Comparison of ENCODE assay signal across 34 cellular contexts in the genomic region with DNA sequence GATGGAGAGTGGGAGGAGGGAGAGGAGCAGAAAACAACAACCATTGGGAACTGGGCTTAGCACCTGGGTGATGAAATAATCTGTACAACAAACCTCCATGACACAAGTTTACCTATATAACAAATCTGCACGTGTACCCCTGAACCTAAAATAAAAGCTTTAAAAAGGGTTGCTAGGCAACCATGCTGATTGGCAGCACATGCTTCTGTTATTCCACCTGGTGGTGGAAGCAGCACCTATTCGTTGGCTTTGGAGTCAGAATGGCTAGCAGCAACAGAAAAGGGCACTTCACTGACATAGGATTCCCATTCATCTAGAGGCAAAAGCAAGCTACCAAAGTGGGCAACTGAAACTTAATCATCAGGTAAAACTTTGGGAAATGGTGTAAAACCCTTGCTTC. TPM values are rescaled to one million over a fixed set of nuclear protein-coding genes. Genes with fewer than 3 reads are reported as not detected.
"Had no signal": no experiment of that assay in that cellular context is flagged by ENCODE, and none has a peak within 500 bp of the region (broad histone marks: within the 10 kb centered on the region; RNA-seq: fewer than 3 reads in every experiment).

No MANE protein-coding gene starts in this region.

- H3K36me3 ChIP-seq: adrenal gland, gastrocnemius medialis, neutrophil, uterus had no signal

- H3K36me3 Mint-ChIP-seq: activated CD4-positive, alpha-beta memory T cell treated with anti-CD3 and anti-CD28 coated beads for 36 hours; activated naive CD8-positive, alpha-beta T cell treated with anti-CD3 and anti-CD28 coated beads for 36 hours; mesothelial cell of epicardium; naive B cell; stimulated activated effector memory CD8-positive, alpha-beta T cell treated with anti-CD3 and anti-CD28 coated beads, Interleukin-12 subunit alpha, Interleukin-12 subunit beta, amount 100 ng/mL, for 72 hours; type B pancreatic cell had no signal

- H3K27me3 ChIP-seq: adrenal gland, body of pancreas, gastrocnemius medialis, neutrophil, uterus had no signal

- H3K9me3 ChIP-seq: adrenal gland, body of pancreas, gastrocnemius medialis, neutrophil, uterus had no signal

- FAIRE-seq: TTC549 had no signal

- H3K4me1 ChIP-seq: adrenal gland, gastrocnemius medialis, uterus had no signal

- H3K4me3 Mint-ChIP-seq: activated CD4-positive, alpha-beta memory T cell treated with anti-CD3 and anti-CD28 coated beads for 36 hours; activated CD4-positive, alpha-beta T cell treated with anti-CD3 and anti-CD28 coated beads, Interleukin-2, amount 10 ng/mL, durations not matched to agents 24 days and 14 days; activated naive CD4-positive, alpha-beta T cell treated with anti-CD3 and anti-CD28 coated beads for 36 hours; activated naive CD8-positive, alpha-beta T cell treated with anti-CD3 and anti-CD28 coated beads for 36 hours; activated T-helper 1 cell treated with anti-CD3 and anti-CD28 coated beads, Interleukin-12 subunit alpha, Interleukin-12 subunit beta, Interleukin-2, Interleukin-4 antibody, amounts not matched to agents 30 ng/mL and 10 ng/mL and 1 ng/mL, durations not matched to agents 14 hours and 24 hours and 36 hours; mesothelial cell of epicardium; naive B cell; nephron progenitor cell; stimulated activated effector memory CD8-positive, alpha-beta T cell treated with anti-CD3 and anti-CD28 coated beads, Interleukin-12 subunit alpha, Interleukin-12 subunit beta, amount 100 ng/mL, for 72 hours; stimulated activated naive CD8-positive, alpha-beta T cell treated with anti-CD3 and anti-CD28 coated beads, Interleukin-15, amount 100 ng/mL, for 72 hours; type B pancreatic cell had no signal

- DNase-seq: activated CD4-positive, alpha-beta memory T cell treated with anti-CD3 and anti-CD28 coated beads for 36 hours; activated CD4-positive, alpha-beta T cell treated with anti-CD3 and anti-CD28 coated beads, Interleukin-2, amount 10 ng/mL, durations not matched to agents 24 days and 14 days; activated CD8-positive, alpha-beta memory T cell treated with anti-CD3 and anti-CD28 coated beads, Interleukin-2, amount 50 U/mL, for 4 hours; activated effector memory CD4-positive, alpha-beta T cell treated with anti-CD3 and anti-CD28 coated beads, Interleukin-2, amount 50 U/mL, for 16 hours; activated naive CD4-positive, alpha-beta T cell treated with anti-CD3 and anti-CD28 coated beads for 36 hours; activated naive CD8-positive, alpha-beta T cell treated with anti-CD3 and anti-CD28 coated beads for 36 hours; activated T-cell treated with anti-CD3 and anti-CD28 coated beads, Interleukin-2, amount 50 U/mL, for 1 hour; adrenal gland; aorta; body of pancreas; dorsolateral prefrontal cortex; effector memory CD4-positive, alpha-beta T cell; erythroblast; gastrocnemius medialis; head of caudate nucleus; hippocampal formation; naive B cell; nephron progenitor cell; stimulated activated CD4-positive, alpha-beta T cell treated with anti-CD3 and anti-CD28 coated beads, Interleukin-4, amount 100 ng/mL, for 24 hours; stimulated activated naive CD8-positive, alpha-beta T cell treated with anti-CD3 and anti-CD28 coated beads, Interleukin-15, amount 100 ng/mL, for 72 hours; substantia nigra; uterus had no signal

- ATAC-seq: activated CD4-positive, CD25-positive, alpha-beta regulatory T cell treated with anti-CD3 and anti-CD28 coated beads, Interleukin-2, amount 50 U/mL, for 24 hours; body of pancreas; gastrocnemius medialis; sciatic nerve; stimulated activated effector memory CD8-positive, alpha-beta T cell treated with anti-CD3 and anti-CD28 coated beads, Interleukin-12 subunit alpha, Interleukin-12 subunit beta, amount 100 ng/mL, for 72 hours; stimulated activated naive CD8-positive, alpha-beta T cell treated with anti-CD3 and anti-CD28 coated beads, Interleukin-15, amount 100 ng/mL, for 72 hours had no signal

- H3K4me3 ChIP-seq: adrenal gland, body of pancreas, coronary artery, dorsolateral prefrontal cortex, gastrocnemius medialis, skin epidermis, uterus had no signal

- H3K27ac Mint-ChIP-seq: activated CD4-positive, alpha-beta memory T cell treated with anti-CD3 and anti-CD28 coated beads for 36 hours; activated CD4-positive, alpha-beta T cell treated with anti-CD3 and anti-CD28 coated beads, Interleukin-2, amount 10 ng/mL, durations not matched to agents 24 days and 14 days; activated naive CD4-positive, alpha-beta T cell treated with anti-CD3 and anti-CD28 coated beads for 36 hours; activated naive CD8-positive, alpha-beta T cell treated with anti-CD3 and anti-CD28 coated beads for 36 hours; activated T-helper 1 cell treated with anti-CD3 and anti-CD28 coated beads, Interleukin-12 subunit alpha, Interleukin-12 subunit beta, Interleukin-2, Interleukin-4 antibody, amounts not matched to agents 30 ng/mL and 10 ng/mL and 1 ng/mL, durations not matched to agents 14 hours and 24 hours and 36 hours; mesothelial cell of epicardium; naive B cell; nephron progenitor cell; stimulated activated effector memory CD8-positive, alpha-beta T cell treated with anti-CD3 and anti-CD28 coated beads, Interleukin-12 subunit alpha, Interleukin-12 subunit beta, amount 100 ng/mL, for 72 hours; stimulated activated naive CD8-positive, alpha-beta T cell treated with anti-CD3 and anti-CD28 coated beads, Interleukin-15, amount 100 ng/mL, for 72 hours; type B pancreatic cell had no signal

- H3K4me1 Mint-ChIP-seq: activated CD4-positive, alpha-beta T cell treated with anti-CD3 and anti-CD28 coated beads, Interleukin-2, amount 10 ng/mL, durations not matched to agents 24 days and 14 days; activated naive CD8-positive, alpha-beta T cell treated with anti-CD3 and anti-CD28 coated beads for 36 hours; naive B cell; nephron progenitor cell; stimulated activated effector memory CD8-positive, alpha-beta T cell treated with anti-CD3 and anti-CD28 coated beads, Interleukin-12 subunit alpha, Interleukin-12 subunit beta, amount 100 ng/mL, for 72 hours; stimulated activated naive CD8-positive, alpha-beta T cell treated with anti-CD3 and anti-CD28 coated beads, Interleukin-15, amount 100 ng/mL, for 72 hours had no signal

- H3K27me3 Mint-ChIP-seq: activated CD4-positive, alpha-beta T cell treated with anti-CD3 and anti-CD28 coated beads, Interleukin-2, amount 10 ng/mL, durations not matched to agents 24 days and 14 days had no signal

- H3K9me3 Mint-ChIP-seq: activated CD4-positive, alpha-beta memory T cell treated with anti-CD3 and anti-CD28 coated beads for 36 hours; activated CD4-positive, alpha-beta T cell treated with anti-CD3 and anti-CD28 coated beads, Interleukin-2, amount 10 ng/mL, durations not matched to agents 24 days and 14 days; activated naive CD4-positive, alpha-beta T cell treated with anti-CD3 and anti-CD28 coated beads for 36 hours; activated naive CD8-positive, alpha-beta T cell treated with anti-CD3 and anti-CD28 coated beads for 36 hours; activated T-helper 1 cell treated with anti-CD3 and anti-CD28 coated beads, Interleukin-12 subunit alpha, Interleukin-12 subunit beta, Interleukin-2, Interleukin-4 antibody, amounts not matched to agents 30 ng/mL and 10 ng/mL and 1 ng/mL, durations not matched to agents 14 hours and 24 hours and 36 hours; mesothelial cell of epicardium; nephron progenitor cell; stimulated activated effector memory CD8-positive, alpha-beta T cell treated with anti-CD3 and anti-CD28 coated beads, Interleukin-12 subunit alpha, Interleukin-12 subunit beta, amount 100 ng/mL, for 72 hours; stimulated activated naive CD8-positive, alpha-beta T cell treated with anti-CD3 and anti-CD28 coated beads, Interleukin-15, amount 100 ng/mL, for 72 hours; type B pancreatic cell had no signal

- H3K27ac ChIP-seq: adrenal gland, body of pancreas, coronary artery, dorsolateral prefrontal cortex, gastrocnemius medialis, neutrophil, skin epidermis, uterus, VCaP had no signal

RNA-seq across cellular contexts. Expression of gene RELN, which starts 57.1 kb away (rescaled TPM):
- total RNA-seq: activated CD4-positive, alpha-beta memory T cell treated with anti-CD3 and anti-CD28 coated beads for 36 hours; activated CD4-positive, alpha-beta T cell treated with anti-CD3 and anti-CD28 coated beads, Interleukin-2, amount 10 ng/mL, durations not matched to agents 24 days and 14 days; activated CD8-positive, alpha-beta memory T cell treated with anti-CD3 and anti-CD28 coated beads for 36 hours; activated naive CD4-positive, alpha-beta T cell treated with anti-CD3 and anti-CD28 coated beads for 36 hours; activated naive CD8-positive, alpha-beta T cell treated with anti-CD3 and anti-CD28 coated beads for 36 hours; activated T-helper 1 cell treated with anti-CD3 and anti-CD28 coated beads, Interleukin-12 subunit alpha, Interleukin-12 subunit beta, Interleukin-2, Interleukin-4 antibody, amounts not matched to agents 30 ng/mL and 10 ng/mL and 1 ng/mL, durations not matched to agents 14 hours and 24 hours and 36 hours had no signal
